16 cellular contexts compared by ENCODE assay signal in the genomic region with DNA sequence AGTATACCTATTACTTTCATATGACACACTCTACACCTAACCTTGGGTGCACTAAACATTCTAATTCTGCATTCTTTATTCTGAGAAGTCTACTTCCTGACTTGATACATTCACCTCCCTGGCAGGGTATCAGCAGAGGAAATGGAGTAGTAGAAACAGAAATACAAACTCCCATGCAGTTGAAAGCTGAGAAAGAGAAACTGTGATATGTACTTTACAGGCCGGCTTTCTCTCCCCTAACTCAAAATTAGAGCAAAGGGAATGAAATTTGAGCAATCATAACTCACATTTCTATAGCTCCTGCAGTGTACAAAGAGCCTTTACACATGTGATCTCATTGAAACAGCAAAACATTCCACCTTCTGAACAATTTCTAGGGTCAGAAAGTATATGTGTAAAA.
DNase-seq lines count a peak whose midpoint lies in the region; ATAC-seq and TF ChIP-seq lines count a peak whose summit lies in the region.
"Had no signal": no experiment of that assay in that cellular context is flagged by ENCODE, and none has a peak within 500 bp of the region (broad histone marks: within the 10 kb centered on the region; RNA-seq: fewer than 3 reads in every experiment).

No MANE protein-coding gene starts in this region.

- H3K27ac ChIP-seq in GM23338 (ENCODE audit: low read depth) (no peak overlapping the region), SK-N-MC (peak overlapping the region; percentile 33; the same call in 1 of the 2 replicates), psoas muscle (no peak overlapping the region)
- H3K27ac ChIP-seq: SJCRH30 had no signal

- no peaks in the 10 kb centered on the region for H3K4me1 ChIP-seq in GM23338 (ENCODE audit: insufficient read depth)
- no peaks in the 10 kb centered on the region for H3K4me1 ChIP-seq in psoas muscle

- H3K4me2 ChIP-seq in GM23338 = no peak overlapping the region

- no peaks in the 10 kb centered on the region for H3F3A ChIP-seq in GM23338 (replicated peaks; ENCODE audit: low read depth)

- H3K36me3 ChIP-seq in GM23338 (ENCODE audit: insufficient read depth) (no peaks in the 10 kb centered on the region), SK-N-MC (ENCODE audit: insufficient read depth, low read length) (no peaks in the 10 kb centered on the region), psoas muscle (ENCODE audit: insufficient read depth in 1 of 2, low read depth in 1 of 2) (no peaks in the 10 kb centered on the region)
- H3K36me3 ChIP-seq: adrenal gland, SJCRH30 had no signal

- no peaks in the 10 kb centered on the region for H3K9me2 ChIP-seq in GM23338 (ENCODE audit: insufficient read depth)

- H3K27ac Mint-ChIP-seq in GM23338 (no peak overlapping the region), osteocyte (ENCODE audit: unreplicated experiment) (peak overlapping the region; percentile 98)
- H3K27ac Mint-ChIP-seq: activated CD8-positive, alpha-beta memory T cell treated with anti-CD3 and anti-CD28 coated beads, Interleukin-2, amount 10 ng/mL, durations not matched to agents 7 days and 5 days had no signal

- no peak overlapping the region for H3K9ac ChIP-seq in SK-N-MC (ENCODE audit: insufficient read length)

- H3K4me3 ChIP-seq in GM23338 = no peak overlapping the region
- H3K4me3 ChIP-seq in SK-N-MC = no peak overlapping the region
- H3K4me3 ChIP-seq in fibroblast of mammary gland (ENCODE audit: control insufficient read depth, low read depth, low read length) = no peak overlapping the region
- no peak overlapping the region for H3K4me3 ChIP-seq in psoas muscle
- H3K4me3 ChIP-seq: adrenal gland, SJCRH30 had no signal

- H3K9me3 Mint-ChIP-seq in GM23338 (no peaks in the 10 kb centered on the region), osteocyte (ENCODE audit: unreplicated experiment) (no peaks in the 10 kb centered on the region)
- H3K9me3 Mint-ChIP-seq: neural crest cell had no signal

- ATAC-seq in GM23338 = no peak
- ATAC-seq in GM21786 (IDR thresholded peaks at IDR 0.05; ENCODE audit: unreplicated experiment) = no peak
- no peak for ATAC-seq in psoas muscle
- ATAC-seq: activated CD8-positive, alpha-beta memory T cell treated with anti-CD3 and anti-CD28 coated beads, Interleukin-2, amount 10 ng/mL, durations not matched to agents 7 days and 5 days had no signal

- 0 out of 2 replicates have a peak overlapping the region, but pooled peaks have one; percentile 63 for H2AFZ ChIP-seq in GM23338

- no peaks in the 10 kb centered on the region for H3K4me1 Mint-ChIP-seq in GM23338
- peaks cover 90% of the 10 kb centered on the region for H3K4me1 Mint-ChIP-seq in osteocyte (ENCODE audit: unreplicated experiment)

- H3K4me3 Mint-ChIP-seq in GM23338 (no peak overlapping the region), osteocyte (ENCODE audit: unreplicated experiment) (no peak overlapping the region)
- H3K4me3 Mint-ChIP-seq: activated CD8-positive, alpha-beta memory T cell treated with anti-CD3 and anti-CD28 coated beads, Interleukin-2, amount 10 ng/mL, durations not matched to agents 7 days and 5 days; neural crest cell had no signal

- H4K20me1 ChIP-seq in GM23338 (replicated peaks; ENCODE audit: insufficient read depth) = no peaks in the 10 kb centered on the region; the same call in 1 of the 2 replicates

- no peaks in the 10 kb centered on the region for H3K27me3 Mint-ChIP-seq in GM23338 (ENCODE audit: insufficient read depth, low read depth, poor library complexity)
- no peaks in the 10 kb centered on the region for H3K27me3 Mint-ChIP-seq in osteocyte (ENCODE audit: unreplicated experiment)
- H3K27me3 Mint-ChIP-seq: activated CD8-positive, alpha-beta memory T cell treated with anti-CD3 and anti-CD28 coated beads, Interleukin-2, amount 10 ng/mL, durations not matched to agents 7 days and 5 days had no signal

- H3K9me3 ChIP-seq in SK-N-MC (ENCODE audit: low read depth, low read length) (no peaks in the 10 kb centered on the region), psoas muscle (no peaks in the 10 kb centered on the region)
- H3K9me3 ChIP-seq: adrenal gland, SJCRH30 had no signal

- intact Hi-C loops in head of caudate nucleus (cut with DNase I) = no loop called here
- intact Hi-C loops in psoas muscle (cut with DNase I) = loop anchor here in 1 of 2 donors (10.0 kb wide), 1 partner anchor 252 kb away; no protein-coding TSS in a partner anchor

- WGBS in psoas muscle, 3 donors = 35 to 41% (median 35%) methylated on average over 1 of the region's 1 CpG

- H3K27me3 ChIP-seq in GM23338 (ENCODE audit: insufficient read depth) (no peaks in the 10 kb centered on the region), psoas muscle (ENCODE audit: insufficient read depth in 3 of 3, low read length in 2 of 3) (no peaks in the 10 kb centered on the region)
- H3K27me3 ChIP-seq: adrenal gland, SJCRH30 had no signal

- no peaks in the 10 kb centered on the region for H3K79me2 ChIP-seq in GM23338 (replicated peaks; ENCODE audit: insufficient read depth)

- DNase-seq in GM23338 (ENCODE audit: low spot score) = no peak
- DNase-seq in SK-N-MC (ENCODE audit: low read depth, low spot score) = no peak
- DNase-seq in fibroblast of mammary gland (ENCODE audit: low read depth) = peak; percentile 9
- no peak for DNase-seq in osteocyte (ENCODE audit: extremely low spot score, unreplicated experiment)
- DNase-seq in head of caudate nucleus = no peak
- DNase-seq in hypothalamus (lab: John Stamatoyannopoulos, UW) = no peak
- no peak for DNase-seq in psoas muscle
- DNase-seq: activated CD4-positive, CD25-positive, alpha-beta regulatory T cell treated with anti-CD3 and anti-CD28 coated beads, Interleukin-2, amount 50 U/mL, for 72 hours; activated CD8-positive, alpha-beta memory T cell treated with anti-CD3 and anti-CD28 coated beads, Interleukin-2, amount 10 ng/mL, durations not matched to agents 7 days and 5 days; adrenal gland; COR-L47; NCI-H2029; stimulated activated CD4-positive, alpha-beta T cell treated with anti-CD3 and anti-CD28 coated beads, Interleukin-1b, Interleukin-23, amount 100 ng/mL, for 48 hours had no signal

- no peaks in the 10 kb centered on the region for H3K36me3 Mint-ChIP-seq in GM23338 (ENCODE audit: low read depth)
- peaks cover 15% of the 10 kb centered on the region for H3K36me3 Mint-ChIP-seq in osteocyte (ENCODE audit: unreplicated experiment)
- H3K36me3 Mint-ChIP-seq: activated CD8-positive, alpha-beta memory T cell treated with anti-CD3 and anti-CD28 coated beads, Interleukin-2, amount 10 ng/mL, durations not matched to agents 7 days and 5 days had no signal

- TF ChIP-seq CTCF in GM23338 (conservative IDR thresholded peaks at IDR 0.05; ENCODE audit: low read depth in 2 of 2) = no peak
- TF ChIP-seq CTCF in fibroblast of mammary gland (conservative IDR thresholded peaks at IDR 0.05; ENCODE audit: control insufficient read depth, insufficient read depth, low read depth, low read length) = no peak
- TF ChIP-seq CTCF in osteocyte (IDR thresholded peaks at IDR 0.05) = no peak
- TF ChIP-seq CTCF in psoas muscle (IDR thresholded peaks at IDR 0.05) = no peak

TF ChIP-seq in GM23338, 12 proteins besides CTCF, POLR2A, EP300 and RAD21 (continues in another document):
- TF ChIP-seq JUNB (IDR thresholded peaks at IDR 0.05; ENCODE audit: unreplicated experiment) (no peak), STAT1 (IDR thresholded peaks at IDR 0.05; ENCODE audit: unreplicated experiment) (no peak), ZNF114 (CRISPR knock-in tag; IDR thresholded peaks at IDR 0.05) (no peak), EZH2phosphoT487 (IDR thresholded peaks at IDR 0.05; ENCODE audit: unreplicated experiment) (no peak), CREB1 (CRISPR knock-in tag; IDR thresholded peaks at IDR 0.05; ENCODE audit: low read depth) (no peak), POLR2AphosphoS5 (IDR thresholded peaks at IDR 0.05; ENCODE audit: low read depth) (no peak)
- TF ChIP-seq, protein P1, sequence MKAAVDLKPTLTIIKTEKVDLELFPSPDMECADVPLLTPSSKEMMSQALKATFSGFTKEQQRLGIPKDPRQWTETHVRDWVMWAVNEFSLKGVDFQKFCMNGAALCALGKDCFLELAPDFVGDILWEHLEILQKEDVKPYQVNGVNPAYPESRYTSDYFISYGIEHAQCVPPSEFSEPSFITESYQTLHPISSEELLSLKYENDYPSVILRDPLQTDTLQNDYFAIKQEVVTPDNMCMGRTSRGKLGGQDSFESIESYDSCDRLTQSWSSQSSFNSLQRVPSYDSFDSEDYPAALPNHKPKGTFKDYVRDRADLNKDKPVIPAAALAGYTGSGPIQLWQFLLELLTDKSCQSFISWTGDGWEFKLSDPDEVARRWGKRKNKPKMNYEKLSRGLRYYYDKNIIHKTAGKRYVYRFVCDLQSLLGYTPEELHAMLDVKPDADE (IDR thresholded peaks at IDR 0.05) = no peak
